In the genomic region with DNA sequence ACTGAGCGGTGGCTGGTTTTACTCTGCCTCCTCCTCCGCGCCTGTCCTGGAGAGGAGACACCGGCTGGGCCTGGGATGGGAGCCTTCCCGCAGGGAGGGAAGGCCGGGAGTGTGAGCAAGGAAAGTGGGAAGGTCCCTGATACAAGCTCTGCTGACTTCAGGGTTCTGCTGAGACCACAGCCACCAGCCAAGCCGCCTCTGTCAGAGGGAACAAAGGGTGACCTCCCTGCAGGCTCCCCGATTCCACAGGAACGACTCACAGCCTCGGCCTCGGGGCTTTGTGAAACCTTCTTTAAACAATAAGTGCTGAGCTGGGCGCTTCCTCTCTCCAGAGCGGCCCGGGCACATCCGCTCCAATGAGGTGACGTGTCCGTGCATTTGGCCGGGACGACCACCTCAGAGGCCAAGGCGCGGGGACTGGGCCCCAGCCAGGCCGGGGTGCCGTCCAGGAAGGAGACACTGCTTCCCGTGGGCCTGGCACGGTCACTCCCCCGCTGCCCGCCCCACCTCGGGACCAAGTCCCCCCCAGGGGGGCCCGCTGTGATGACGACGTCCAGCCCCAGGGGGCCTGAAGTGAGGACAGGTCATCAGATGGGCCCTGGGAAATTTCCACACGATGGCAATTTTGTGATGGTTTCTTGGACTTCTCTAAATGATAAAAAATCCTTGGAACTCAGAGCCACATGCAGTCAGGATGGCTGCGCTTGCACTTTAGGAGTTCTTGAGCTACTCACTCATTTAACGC, we compare ENCODE assay signal across 11 cellular contexts. TPM values are rescaled to one million over a fixed set of nuclear protein-coding genes. Genes with fewer than 3 reads are reported as not detected.
DNase-seq lines count a peak whose midpoint lies in the region; ATAC-seq and TF ChIP-seq lines count a peak whose summit lies in the region.
"Had no signal": no experiment of that assay in that cellular context is flagged by ENCODE, and none has a peak within 500 bp of the region (broad histone marks: within the 10 kb centered on the region; RNA-seq: fewer than 3 reads in every experiment).

No MANE protein-coding gene starts in this region.

- intact Hi-C loops in left cardiac atrium (cut with DNase I): no loop called here
- intact Hi-C loops in psoas muscle (cut with DNase I): loop anchor here in 1 of 2 donors (2.0 kb wide), 1 partner anchor 47 kb away; no protein-coding TSS in a partner anchor

- peaks cover 5 to 10% of the 10 kb centered on the region in 2 donors for H3K4me1 Mint-ChIP-seq in stimulated activated naive B cell treated with anti-CD40 and anti-IgM and Interleukin-4, amounts not matched to agents 10 μg/mL and 1 μg/mL and 100 μg/mL, for 72 hours
- H3K4me1 Mint-ChIP-seq in T-helper 17 cell: peaks cover 3% of the 10 kb centered on the region

- no peaks in the 10 kb centered on the region for H3K9me3 Mint-ChIP-seq in stimulated activated naive B cell treated with anti-CD40 and anti-IgM and Interleukin-4, amounts not matched to agents 10 μg/mL and 1 μg/mL and 100 μg/mL, for 72 hours

- H3K4me3 Mint-ChIP-seq in stimulated activated naive B cell treated with anti-CD40 and anti-IgM and Interleukin-4, amounts not matched to agents 10 μg/mL and 1 μg/mL and 100 μg/mL, for 72 hours: no peak overlapping the region
- no peak overlapping the region for H3K4me3 Mint-ChIP-seq in T-helper 17 cell

- ATAC-seq in left cardiac atrium: peak; percentile 82 to 83
- ATAC-seq in psoas muscle: peak; percentile 52 to 81 (median 75)
- no peak for ATAC-seq in stimulated activated naive B cell treated with anti-CD40 and anti-IgM and Interleukin-4, amounts not matched to agents 10 μg/mL and 1 μg/mL and 100 μg/mL, for 72 hours (replicated peaks)
- ATAC-seq in T-helper 17 cell: no peak

- peak; percentile 98 for DNase-seq in ELR (ENCODE audit: low read depth)
- DNase-seq in anterior cingulate cortex (lab: John Stamatoyannopoulos, UW): peak in 41 of 58 donors; percentile 10 to 78 (median 43)
- peak; percentile 90 for DNase-seq in left cardiac atrium
- peak; percentile 84 to 93 for DNase-seq in psoas muscle
- DNase-seq in stimulated activated naive B cell treated with anti-CD40 and anti-IgM and Interleukin-4, amounts not matched to agents 10 μg/mL and 1 μg/mL and 100 μg/mL, for 72 hours: no peak
- no peak for DNase-seq in SK-N-DZ (ENCODE audit: low spot score)
- no peak for DNase-seq in ecto neural progenitor cell (ENCODE audit: low spot score)
- no peak for DNase-seq in T-helper 17 cell

- H3K9me3 ChIP-seq in psoas muscle (no peaks in the 10 kb centered on the region), T-helper 17 cell (ENCODE audit: control insufficient read depth, low read length, poor library complexity, severe bottlenecking) (no peaks in the 10 kb centered on the region)
- H3K9me3 ChIP-seq: neutrophil had no signal

- peak overlapping the region; percentile 24 for H3K4me3 ChIP-seq in psoas muscle

- H3K27me3 ChIP-seq in psoas muscle (ENCODE audit: insufficient read depth in 3 of 3, low read length in 2 of 3): no peaks in the 10 kb centered on the region

- H3K4me1 ChIP-seq in psoas muscle: peaks cover 37% of the 10 kb centered on the region

- no peak overlapping the region for H3K27ac Mint-ChIP-seq in stimulated activated naive B cell treated with anti-CD40 and anti-IgM and Interleukin-4, amounts not matched to agents 10 μg/mL and 1 μg/mL and 100 μg/mL, for 72 hours
- no peak overlapping the region for H3K27ac Mint-ChIP-seq in T-helper 17 cell

- no peaks in the 10 kb centered on the region for H3K36me3 Mint-ChIP-seq in stimulated activated naive B cell treated with anti-CD40 and anti-IgM and Interleukin-4, amounts not matched to agents 10 μg/mL and 1 μg/mL and 100 μg/mL, for 72 hours
- H3K36me3 Mint-ChIP-seq in T-helper 17 cell (ENCODE audit: low read depth): no peaks in the 10 kb centered on the region

- WGBS in psoas muscle, 3 donors: 23 to 30% (median 25%) methylated on average over 33 to 34 of the region's 34 CpGs

- H3K27me3 Mint-ChIP-seq in stimulated activated naive B cell treated with anti-CD40 and anti-IgM and Interleukin-4, amounts not matched to agents 10 μg/mL and 1 μg/mL and 100 μg/mL, for 72 hours: peaks cover 4 to 11% of the 10 kb centered on the region in 2 donors
- H3K27me3 Mint-ChIP-seq in T-helper 17 cell: no peaks in the 10 kb centered on the region

- H3K36me3 ChIP-seq in psoas muscle (ENCODE audit: insufficient read depth in 1 of 2, low read depth in 1 of 2): no peaks in the 10 kb centered on the region
- H3K36me3 ChIP-seq: neutrophil had no signal

- peak overlapping the region; percentile 93 for H3K27ac ChIP-seq in psoas muscle
- H3K27ac ChIP-seq: KMS-11, neutrophil had no signal

- TF ChIP-seq CTCF in psoas muscle (IDR thresholded peaks at IDR 0.05): no peak

RNA-seq across cellular contexts. Expression of a gene that starts 11.8 kb away (rescaled TPM):
- total RNA-seq in left cardiac atrium: not detected
- under 1 TPM in 1 of 4 donors, not detected in 3; 0.36 TPM for total RNA-seq in psoas muscle
- not detected for polyA plus RNA-seq in psoas muscle
- not detected in 2 replicates for polyA plus RNA-seq in SK-N-DZ (2014; cell fraction: cytosol; rRNA removed)
- 0.38 TPM in 1 of 2 replicates, not detected in the other for polyA plus RNA-seq in SK-N-DZ (2014; cell fraction: nucleus; rRNA removed)
- not detected for total RNA-seq in T-helper 17 cell
- total RNA-seq: Caco-2 had no signal

Comparison
In these comparisons a context has a peak if more than half of its experiments do, and no peak if none do; other contexts are left out.
1. DNase-seq: peak in ELR (single experiment), anterior cingulate cortex (41 of 58), left cardiac atrium (single experiment) and psoas muscle (2 of 2); none in stimulated activated naive B cell treated with anti-CD40 and anti-IgM and Interleukin-4, amounts not matched to agents 10 μg/mL and 1 μg/mL and 100 μg/mL, for 72 hours (single experiment), SK-N-DZ (single experiment), ecto neural progenitor cell (single experiment) and T-helper 17 cell (0 of 3).
2. ATAC-seq: peak in left cardiac atrium (2 of 2) and psoas muscle (4 of 4); none in stimulated activated naive B cell treated with anti-CD40 and anti-IgM and Interleukin-4, amounts not matched to agents 10 μg/mL and 1 μg/mL and 100 μg/mL, for 72 hours (0 of 2) and T-helper 17 cell (single experiment).